2 cellular contexts compared by ENCODE assay signal in the genomic region with DNA sequence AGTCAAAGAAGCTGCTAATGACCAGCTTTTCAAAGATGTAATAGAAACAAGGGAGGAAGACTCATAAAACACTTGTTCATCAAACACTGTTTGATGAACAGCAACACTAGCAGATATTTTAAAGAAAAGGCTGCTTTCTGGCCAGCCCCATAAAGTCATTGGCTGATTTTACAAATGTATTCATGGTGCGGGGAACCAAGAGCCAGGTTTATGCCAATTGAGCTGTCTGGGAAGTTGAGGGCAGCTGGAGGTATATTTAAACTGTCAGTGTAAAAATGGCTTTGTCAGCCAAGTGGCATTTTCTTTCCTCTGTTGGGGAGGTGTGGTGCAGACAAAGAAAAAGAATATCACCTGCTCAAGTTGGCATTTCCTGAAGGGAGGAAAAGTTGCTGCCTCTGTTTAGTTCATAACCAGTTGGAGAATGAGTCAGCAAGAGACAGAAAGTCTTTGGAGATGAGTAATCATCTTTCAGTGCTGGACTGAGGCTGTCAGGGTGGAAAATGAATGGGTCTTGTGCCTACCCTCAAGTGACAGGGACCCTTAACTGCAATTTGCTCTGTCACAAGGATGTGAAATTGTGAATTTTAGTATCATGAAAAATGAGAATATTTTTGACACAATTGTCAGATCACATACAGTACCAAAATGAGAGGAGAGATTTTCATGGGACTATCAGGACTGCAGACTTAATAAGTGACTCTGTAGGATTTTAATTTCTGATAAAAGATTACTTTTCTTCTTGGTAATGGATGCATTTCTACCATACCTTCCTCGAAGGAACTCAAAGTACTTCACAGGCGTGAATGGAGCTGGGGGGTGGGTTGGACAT.
TF ChIP-seq lines count a peak whose summit lies in the region.

No MANE protein-coding gene starts in this region.

TF ChIP-seq in A549, 52 proteins besides CTCF, POLR2A, EP300 and RAD21 (continued from another document):
- 0 out of 5 replicates have a peak, but pooled peaks of 1 of the 2 experiments have one; percentile 19 for TF ChIP-seq JUN (IDR thresholded peaks at IDR 0.05)
- no peak for TF ChIP-seq RARB (CRISPR knock-in tag; IDR thresholded peaks at IDR 0.05)
- no peak for TF ChIP-seq KDM5A (IDR thresholded peaks at IDR 0.05)
- no peak for TF ChIP-seq ELK1 (IDR thresholded peaks at IDR 0.05; ENCODE audit: low read depth, low read length)
- no peak for TF ChIP-seq HOXA7 (CRISPR knock-in tag; IDR thresholded peaks at IDR 0.05)
- no peak for TF ChIP-seq HES2 (IDR thresholded peaks at IDR 0.05)
- TF ChIP-seq HEYL (CRISPR knock-in tag; IDR thresholded peaks at IDR 0.05) = no peak
- TF ChIP-seq, protein P1, sequence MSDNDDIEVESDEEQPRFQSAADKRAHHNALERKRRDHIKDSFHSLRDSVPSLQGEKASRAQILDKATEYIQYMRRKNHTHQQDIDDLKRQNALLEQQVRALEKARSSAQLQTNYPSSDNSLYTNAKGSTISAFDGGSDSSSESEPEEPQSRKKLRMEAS (IDR thresholded peaks at IDR 0.05) = 0 out of 2 replicates have a peak, but pooled peaks have one; percentile 29
- peak; percentile 92 for TF ChIP-seq MAFK (IDR thresholded peaks at IDR 0.05; ENCODE audit: partially characterized antibody)
- peak; percentile 86 for TF ChIP-seq FOSL2 (IDR thresholded peaks at IDR 0.05)
- peak; percentile 91 for TF ChIP-seq FOSL2 (CRISPR knock-in tag; IDR thresholded peaks at IDR 0.05)
- TF ChIP-seq FOSB (CRISPR knock-in tag; IDR thresholded peaks at IDR 0.05) = no peak
- TF ChIP-seq, protein P2, sequence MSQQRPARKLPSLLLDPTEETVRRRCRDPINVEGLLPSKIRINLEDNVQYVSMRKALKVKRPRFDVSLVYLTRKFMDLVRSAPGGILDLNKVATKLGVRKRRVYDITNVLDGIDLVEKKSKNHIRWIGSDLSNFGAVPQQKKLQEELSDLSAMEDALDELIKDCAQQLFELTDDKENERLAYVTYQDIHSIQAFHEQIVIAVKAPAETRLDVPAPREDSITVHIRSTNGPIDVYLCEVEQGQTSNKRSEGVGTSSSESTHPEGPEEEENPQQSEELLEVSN (IDR thresholded peaks at IDR 0.05; ENCODE audit: borderline replicate concordance, low read depth) = no peak
- TF ChIP-seq PHF8 (IDR thresholded peaks at IDR 0.05; ENCODE audit: borderline replicate concordance, low read depth) = no peak
- TF ChIP-seq CHD2 (IDR thresholded peaks at IDR 0.05; ENCODE audit: low read length, partially characterized antibody) = no peak
- no peak for TF ChIP-seq ZC3H11A (IDR thresholded peaks at IDR 0.05)
- TF ChIP-seq EHF (CRISPR knock-in tag; IDR thresholded peaks at IDR 0.05) = no peak
- no peak for TF ChIP-seq FOXS1 (CRISPR knock-in tag; IDR thresholded peaks at IDR 0.05)
- TF ChIP-seq JUNB (IDR thresholded peaks at IDR 0.05) = peak; percentile 75

TF ChIP-seq in Ishikawa, 13 proteins besides CTCF, POLR2A, EP300 and RAD21 (continued from another document):
- TF ChIP-seq, protein P3, sequence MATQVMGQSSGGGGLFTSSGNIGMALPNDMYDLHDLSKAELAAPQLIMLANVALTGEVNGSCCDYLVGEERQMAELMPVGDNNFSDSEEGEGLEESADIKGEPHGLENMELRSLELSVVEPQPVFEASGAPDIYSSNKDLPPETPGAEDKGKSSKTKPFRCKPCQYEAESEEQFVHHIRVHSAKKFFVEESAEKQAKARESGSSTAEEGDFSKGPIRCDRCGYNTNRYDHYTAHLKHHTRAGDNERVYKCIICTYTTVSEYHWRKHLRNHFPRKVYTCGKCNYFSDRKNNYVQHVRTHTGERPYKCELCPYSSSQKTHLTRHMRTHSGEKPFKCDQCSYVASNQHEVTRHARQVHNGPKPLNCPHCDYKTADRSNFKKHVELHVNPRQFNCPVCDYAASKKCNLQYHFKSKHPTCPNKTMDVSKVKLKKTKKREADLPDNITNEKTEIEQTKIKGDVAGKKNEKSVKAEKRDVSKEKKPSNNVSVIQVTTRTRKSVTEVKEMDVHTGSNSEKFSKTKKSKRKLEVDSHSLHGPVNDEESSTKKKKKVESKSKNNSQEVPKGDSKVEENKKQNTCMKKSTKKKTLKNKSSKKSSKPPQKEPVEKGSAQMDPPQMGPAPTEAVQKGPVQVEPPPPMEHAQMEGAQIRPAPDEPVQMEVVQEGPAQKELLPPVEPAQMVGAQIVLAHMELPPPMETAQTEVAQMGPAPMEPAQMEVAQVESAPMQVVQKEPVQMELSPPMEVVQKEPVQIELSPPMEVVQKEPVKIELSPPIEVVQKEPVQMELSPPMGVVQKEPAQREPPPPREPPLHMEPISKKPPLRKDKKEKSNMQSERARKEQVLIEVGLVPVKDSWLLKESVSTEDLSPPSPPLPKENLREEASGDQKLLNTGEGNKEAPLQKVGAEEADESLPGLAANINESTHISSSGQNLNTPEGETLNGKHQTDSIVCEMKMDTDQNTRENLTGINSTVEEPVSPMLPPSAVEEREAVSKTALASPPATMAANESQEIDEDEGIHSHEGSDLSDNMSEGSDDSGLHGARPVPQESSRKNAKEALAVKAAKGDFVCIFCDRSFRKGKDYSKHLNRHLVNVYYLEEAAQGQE (IDR thresholded peaks at IDR 0.05; ENCODE audit: low read depth) = no peak
- no peak for TF ChIP-seq CREB1 (IDR thresholded peaks at IDR 0.05; ENCODE audit: low read depth)
- no peak for TF ChIP-seq TAF1 (IDR thresholded peaks at IDR 0.05; ENCODE audit: low read depth)
- no peak for TF ChIP-seq EGR1 (IDR thresholded peaks at IDR 0.05)
